In genomic region chr1:245878585-245878984, GRCh38 we compare ENCODE assay signal across 15 cellular contexts.
DNase-seq lines count a peak whose midpoint lies in the region; ATAC-seq and TF ChIP-seq lines count a peak whose summit lies in the region.
"Had no signal": no experiment of that assay in that cellular context is flagged by ENCODE, and none has a peak within 500 bp of the region (broad histone marks: within the 10 kb centered on the region; RNA-seq: fewer than 3 reads in every experiment).

No MANE protein-coding gene starts in this region.

- no peak overlapping the region for H3K4me3 Mint-ChIP-seq in immature natural killer cell
- H3K4me3 Mint-ChIP-seq: B cell; CD8-positive, alpha-beta T cell; IgD-negative memory B cell had no signal

- H4K20me1 ChIP-seq in BLaER1: no peaks in the 10 kb centered on the region

- H3K27ac Mint-ChIP-seq in immature natural killer cell: no peak overlapping the region
- H3K27ac Mint-ChIP-seq: B cell; CD8-positive, alpha-beta T cell; IgD-negative memory B cell had no signal

- DNase-seq in H4 (ENCODE audit: low spot score): peak; percentile 35
- peak; percentile 31 for DNase-seq in brain microvascular endothelial cell
- DNase-seq in lung microvascular endothelial cell (ENCODE audit: low read depth in 2 of 2): peak; percentile 40 to 65
- no peak for DNase-seq in SKM-1 treated with dmso at 0.1 percent for 144 hours (lab: John Stamatoyannopoulos, UW; ENCODE audit: unreplicated experiment)
- no peak for DNase-seq in immature natural killer cell
- DNase-seq: ACHN; CD8-positive, alpha-beta T cell; H7; NCI-H1417; NCI-H2081; NCI-H446 treated with DMSO at 0.1 percent for 48 hours had no signal

- H3K27ac ChIP-seq in BLaER1 (no peak overlapping the region), brain microvascular endothelial cell (peak overlapping the region; percentile 31)

- peaks cover 25 to 28% of the 10 kb centered on the region in 2 donors for H3K4me1 Mint-ChIP-seq in immature natural killer cell
- H3K4me1 Mint-ChIP-seq: B cell, IgD-negative memory B cell had no signal

- peak overlapping the region; percentile 28 for H3K4me2 ChIP-seq in BLaER1

- TF ChIP-seq CTCF in brain microvascular endothelial cell (IDR thresholded peaks at IDR 0.05; ENCODE audit: low read depth, low read length, missing control alignments): no peak

- H3K27me3 ChIP-seq in BLaER1 (no peaks in the 10 kb centered on the region), brain microvascular endothelial cell (replicated peaks) (no peaks in the 10 kb centered on the region)

- peaks cover 0 to 2% (median 0%) of the 10 kb centered on the region in 3 donors for H3K27me3 Mint-ChIP-seq in immature natural killer cell (ENCODE audit: low read depth in 3 of 3)
- H3K27me3 Mint-ChIP-seq: B cell, IgD-negative memory B cell had no signal

- no peak for ATAC-seq in HG03378 (IDR thresholded peaks at IDR 0.05; ENCODE audit: unreplicated experiment)
- ATAC-seq: CD8-positive, alpha-beta T cell had no signal

- no peaks in the 10 kb centered on the region for H3K9me3 ChIP-seq in BLaER1

- peaks cover 16% of the 10 kb centered on the region for H3K4me1 ChIP-seq in BLaER1

- H3K4me3 ChIP-seq in BLaER1 (no peak overlapping the region), brain microvascular endothelial cell (ENCODE audit: low read depth, low read length) (no peak overlapping the region)

- in situ Hi-C loops in brain microvascular endothelial cell (cut with HindIII; ENCODE audit: low pct_ligation_motif_present, low sequenced_read_pairs): no loop called here

- no peaks in the 10 kb centered on the region for H3K9me3 Mint-ChIP-seq in immature natural killer cell
- H3K9me3 Mint-ChIP-seq: CD8-positive, alpha-beta T cell; IgD-negative memory B cell had no signal

- no peak overlapping the region for H3K9ac ChIP-seq in BLaER1

- H3K36me3 Mint-ChIP-seq in immature natural killer cell: peaks cover 0 to 5% (median 0%) of the 10 kb centered on the region in 3 donors

- peaks cover 7% of the 10 kb centered on the region for H3K36me3 ChIP-seq in BLaER1
- no peaks in the 10 kb centered on the region for H3K36me3 ChIP-seq in brain microvascular endothelial cell (replicated peaks)

Comparison
In these comparisons a context has a peak if more than half of its experiments do, and no peak if none do; other contexts are left out.
1. DNase-seq: peak in H4 (single experiment), brain microvascular endothelial cell (single experiment) and lung microvascular endothelial cell (2 of 2); none in SKM-1 treated with dmso at 0.1 percent for 144 hours (single experiment) and immature natural killer cell (0 of 3).